Comparison of ENCODE assay signal across 37 cellular contexts in genomic region chr17:79574656-79575055, GRCh38. TPM values are rescaled to one million over a fixed set of nuclear protein-coding genes. Genes with fewer than 3 reads are reported as not detected.
"Had no signal": no experiment of that assay in that cellular context is flagged by ENCODE, and none has a peak within 500 bp of the region (broad histone marks: within the 10 kb centered on the region; RNA-seq: fewer than 3 reads in every experiment).

No MANE protein-coding gene starts in this region.

- H3K36me3 ChIP-seq: adrenal gland, brain microvascular endothelial cell, breast epithelium had no signal

- H3K4me1 ChIP-seq: adrenal gland, body of pancreas, breast epithelium had no signal

- H3K27me3 Mint-ChIP-seq: activated CD4-positive, alpha-beta T cell treated with anti-CD3 and anti-CD28 coated beads, Interleukin-2, amount 10 ng/mL, durations not matched to agents 24 days and 14 days had no signal

- DNase-seq: activated B cell treated with CpG ODN at 0.5 μM for 24 hours; activated CD4-positive, alpha-beta memory T cell treated with anti-CD3 and anti-CD28 coated beads for 36 hours; activated CD4-positive, alpha-beta T cell treated with anti-CD3 and anti-CD28 coated beads for 4 hours; activated CD4-positive, alpha-beta T cell treated with anti-CD3 and anti-CD28 coated beads, Interleukin-2, amount 10 ng/mL, durations not matched to agents 24 days and 14 days; activated CD4-positive, alpha-beta T cell treated with anti-CD3 and anti-CD28 coated beads, Interleukin-2, amount 50 U/mL, for 1 hour; activated CD4-positive, alpha-beta T cell treated with anti-CD3 and anti-CD28 coated beads, Interleukin-2, amount 50 U/mL, for 4 hours; activated CD4-positive, CD25-positive, alpha-beta regulatory T cell treated with anti-CD3 and anti-CD28 coated beads, Interleukin-2, amount 50 U/mL, for 72 hours; activated CD8-positive, alpha-beta memory T cell treated with anti-CD3 and anti-CD28 coated beads, Interleukin-2, amount 50 U/mL, for 4 hours; activated CD8-positive, alpha-beta T cell treated with anti-CD3 and anti-CD28 coated beads for 36 hours; activated effector memory CD4-positive, alpha-beta T cell treated with anti-CD3 and anti-CD28 coated beads, Interleukin-2, amount 50 U/mL, for 16 hours; activated gamma-delta T cell treated with Interleukin-2 at 50 U/mL for 16 hours; activated naive CD4-positive, alpha-beta T cell; activated naive CD4-positive, alpha-beta T cell treated with anti-CD3 and anti-CD28 coated beads for 36 hours; activated naive CD4-positive, alpha-beta T cell treated with anti-CD3 and anti-CD28 coated beads, Interleukin-2, amount 50 U/mL, for 16 hours; activated naive CD8-positive, alpha-beta T cell treated with anti-CD3 and anti-CD28 coated beads for 36 hours; activated T-cell treated with anti-CD3 and anti-CD28 coated beads for 4 hours; activated T-cell treated with anti-CD3 and anti-CD28 coated beads, Interleukin-2, amount 50 U/mL, for 1 hour; activated T-cell treated with anti-CD3 and anti-CD28 coated beads, Interleukin-2, amount 50 U/mL, for 4 hours; activated T-cell treated with anti-CD3 and anti-CD28 coated beads, Interleukin-2, amount 50 U/mL, for 72 hours; adrenal gland; amniotic stem cell; body of pancreas; brain microvascular endothelial cell; central memory CD4-positive, alpha-beta T cell; T-cell; T-helper 17 cell had no signal

- H3K27ac ChIP-seq: adrenal gland, body of pancreas, brain microvascular endothelial cell, breast epithelium, VCaP had no signal

- H3K36me3 Mint-ChIP-seq: activated CD4-positive, alpha-beta memory T cell treated with anti-CD3 and anti-CD28 coated beads for 36 hours; activated naive CD4-positive, alpha-beta T cell treated with anti-CD3 and anti-CD28 coated beads, Interleukin-2, amount 50 U/mL, for 72 hours; activated naive CD8-positive, alpha-beta T cell treated with anti-CD3 and anti-CD28 coated beads for 36 hours; T-cell had no signal

- H3K9me3 Mint-ChIP-seq: activated B cell treated with CpG ODN at 0.5 μM for 24 hours; activated CD4-positive, alpha-beta memory T cell treated with anti-CD3 and anti-CD28 coated beads for 36 hours; activated CD4-positive, alpha-beta T cell treated with anti-CD3 and anti-CD28 coated beads, Interleukin-2, amount 10 ng/mL, durations not matched to agents 24 days and 14 days; activated CD8-positive, alpha-beta T cell treated with anti-CD3 and anti-CD28 coated beads for 36 hours; activated naive CD4-positive, alpha-beta T cell treated with anti-CD3 and anti-CD28 coated beads for 36 hours; activated naive CD4-positive, alpha-beta T cell treated with anti-CD3 and anti-CD28 coated beads, Interleukin-2, amount 50 U/mL, for 72 hours; activated naive CD8-positive, alpha-beta T cell treated with anti-CD3 and anti-CD28 coated beads for 36 hours; activated T-cell treated with anti-CD3 and anti-CD28 coated beads, Interleukin-2, amount 50 U/mL, for 4 hours; activated T-cell treated with anti-CD3 and anti-CD28 coated beads, Interleukin-2, amount 50 U/mL, for 72 hours; activated T-helper 1 cell treated with anti-CD3 and anti-CD28 coated beads, Interleukin-12 subunit alpha, Interleukin-12 subunit beta, Interleukin-2, Interleukin-4 antibody, amounts not matched to agents 30 ng/mL and 10 ng/mL and 1 ng/mL, durations not matched to agents 14 hours and 24 hours and 36 hours; activated T-helper 17 cell treated with anti-CD3 and anti-CD28 coated beads, Interleukin-2, amount 50 U/mL, for 72 hours; T-cell had no signal

- H3K9me3 ChIP-seq: adrenal gland, body of pancreas, breast epithelium had no signal

- ATAC-seq: activated CD8-positive, alpha-beta T cell treated with anti-CD3 and anti-CD28 coated beads for 36 hours; activated naive CD4-positive, alpha-beta T cell treated with anti-CD3 and anti-CD28 coated beads, Interleukin-2, amount 50 U/mL, for 72 hours; activated T-cell treated with anti-CD3 and anti-CD28 coated beads, Interleukin-2, amount 50 U/mL, for 4 hours; activated T-cell treated with anti-CD3 and anti-CD28 coated beads, Interleukin-2, amount 50 U/mL, for 72 hours; activated T-helper 17 cell treated with anti-CD3 and anti-CD28 coated beads, Interleukin-2, amount 50 U/mL, for 72 hours; body of pancreas; T-cell; T-helper 17 cell had no signal

- H3K4me1 Mint-ChIP-seq: activated B cell treated with CpG ODN at 0.5 μM for 24 hours; activated CD4-positive, alpha-beta T cell treated with anti-CD3 and anti-CD28 coated beads, Interleukin-2, amount 10 ng/mL, durations not matched to agents 24 days and 14 days; activated naive CD8-positive, alpha-beta T cell treated with anti-CD3 and anti-CD28 coated beads for 36 hours; activated T-helper 17 cell treated with anti-CD3 and anti-CD28 coated beads, Interleukin-2, amount 50 U/mL, for 72 hours; T-cell; T-helper 17 cell had no signal

- H3K27ac Mint-ChIP-seq: activated B cell treated with CpG ODN at 0.5 μM for 24 hours; activated CD4-positive, alpha-beta memory T cell treated with anti-CD3 and anti-CD28 coated beads for 36 hours; activated CD4-positive, alpha-beta T cell treated with anti-CD3 and anti-CD28 coated beads, Interleukin-2, amount 10 ng/mL, durations not matched to agents 24 days and 14 days; activated CD8-positive, alpha-beta T cell treated with anti-CD3 and anti-CD28 coated beads for 36 hours; activated naive CD4-positive, alpha-beta T cell treated with anti-CD3 and anti-CD28 coated beads for 36 hours; activated naive CD4-positive, alpha-beta T cell treated with anti-CD3 and anti-CD28 coated beads, Interleukin-2, amount 50 U/mL, for 72 hours; activated naive CD8-positive, alpha-beta T cell treated with anti-CD3 and anti-CD28 coated beads for 36 hours; activated T-cell treated with anti-CD3 and anti-CD28 coated beads, Interleukin-2, amount 50 U/mL, for 72 hours; activated T-helper 1 cell treated with anti-CD3 and anti-CD28 coated beads, Interleukin-12 subunit alpha, Interleukin-12 subunit beta, Interleukin-2, Interleukin-4 antibody, amounts not matched to agents 30 ng/mL and 10 ng/mL and 1 ng/mL, durations not matched to agents 14 hours and 24 hours and 36 hours; activated T-helper 17 cell treated with anti-CD3 and anti-CD28 coated beads, Interleukin-2, amount 50 U/mL, for 72 hours; T-cell; T-helper 17 cell had no signal

- H3K27me3 ChIP-seq: adrenal gland, body of pancreas, brain microvascular endothelial cell had no signal

- FAIRE-seq: astrocyte, TTC549 had no signal

- H3K4me3 Mint-ChIP-seq: activated B cell treated with CpG ODN at 0.5 μM for 24 hours; activated CD4-positive, alpha-beta memory T cell treated with anti-CD3 and anti-CD28 coated beads for 36 hours; activated CD4-positive, alpha-beta T cell treated with anti-CD3 and anti-CD28 coated beads, Interleukin-2, amount 10 ng/mL, durations not matched to agents 24 days and 14 days; activated CD8-positive, alpha-beta T cell treated with anti-CD3 and anti-CD28 coated beads for 36 hours; activated naive CD4-positive, alpha-beta T cell treated with anti-CD3 and anti-CD28 coated beads for 36 hours; activated naive CD8-positive, alpha-beta T cell treated with anti-CD3 and anti-CD28 coated beads for 36 hours; activated T-cell treated with anti-CD3 and anti-CD28 coated beads, Interleukin-2, amount 50 U/mL, for 4 hours; activated T-cell treated with anti-CD3 and anti-CD28 coated beads, Interleukin-2, amount 50 U/mL, for 72 hours; activated T-helper 1 cell treated with anti-CD3 and anti-CD28 coated beads, Interleukin-12 subunit alpha, Interleukin-12 subunit beta, Interleukin-2, Interleukin-4 antibody, amounts not matched to agents 30 ng/mL and 10 ng/mL and 1 ng/mL, durations not matched to agents 14 hours and 24 hours and 36 hours; activated T-helper 17 cell treated with anti-CD3 and anti-CD28 coated beads, Interleukin-2, amount 50 U/mL, for 72 hours; T-cell; T-helper 17 cell had no signal

- H3K4me3 ChIP-seq: adrenal gland, body of pancreas, breast epithelium had no signal

RNA-seq across cellular contexts. Expression of gene RBFOX3, which starts 36.2 kb away (rescaled TPM):
- total RNA-seq: activated CD4-positive, alpha-beta memory T cell treated with anti-CD3 and anti-CD28 coated beads for 36 hours; activated CD4-positive, alpha-beta T cell treated with anti-CD3 and anti-CD28 coated beads, Interleukin-2, amount 10 ng/mL, durations not matched to agents 24 days and 14 days; activated CD8-positive, alpha-beta memory T cell treated with anti-CD3 and anti-CD28 coated beads for 36 hours; activated CD8-positive, alpha-beta T cell treated with anti-CD3 and anti-CD28 coated beads for 36 hours; activated naive CD4-positive, alpha-beta T cell treated with anti-CD3 and anti-CD28 coated beads for 36 hours; activated naive CD4-positive, alpha-beta T cell treated with anti-CD3 and anti-CD28 coated beads, Interleukin-2, amount 50 U/mL, for 72 hours; activated naive CD8-positive, alpha-beta T cell treated with anti-CD3 and anti-CD28 coated beads for 36 hours; activated T-cell treated with anti-CD3 and anti-CD28 coated beads, Interleukin-2, amount 50 U/mL, for 4 hours; activated T-helper 1 cell treated with anti-CD3 and anti-CD28 coated beads, Interleukin-12 subunit alpha, Interleukin-12 subunit beta, Interleukin-2, Interleukin-4 antibody, amounts not matched to agents 30 ng/mL and 10 ng/mL and 1 ng/mL, durations not matched to agents 14 hours and 24 hours and 36 hours; activated T-helper 17 cell treated with anti-CD3 and anti-CD28 coated beads, Interleukin-2, amount 50 U/mL, for 72 hours; breast epithelium; cardiac septum; T-cell; T-helper 1 cell treated with Interleukin-12 subunit alpha and Interleukin-12 subunit beta and Interleukin-4 antibody, amounts not matched to agents 30 ng/mL and 1 ng/mL, for 36 hours; T-helper 2 cell treated with Interferon-gamma antibody and Interleukin-4, amounts not matched to agents 100 ng/mL and 5 ng/mL, for 36 hours had no signal
